ENCODE assay signal across 11 cellular contexts in genomic region chr4:100208964-100209363, GRCh38. TPM values are rescaled to one million over a fixed set of nuclear protein-coding genes. Genes with fewer than 3 reads are reported as not detected.
DNase-seq lines count a peak whose midpoint lies in the region; ATAC-seq, FAIRE-seq and TF ChIP-seq lines count a peak whose summit lies in the region.
"Had no signal": no experiment of that assay in that cellular context is flagged by ENCODE, and none has a peak within 500 bp of the region (broad histone marks: within the 10 kb centered on the region; RNA-seq: fewer than 3 reads in every experiment).

No MANE protein-coding gene starts in this region.

- peaks cover 3% of the 10 kb centered on the region for H3K4me1 Mint-ChIP-seq in activated CD4-positive, alpha-beta T cell treated with anti-CD3 and anti-CD28 coated beads for 36 hours

- CTCF ChIA-PET in activated CD4-positive, alpha-beta T cell treated with anti-CD3 and anti-CD28 coated beads for 36 hours (lab: Charles Lee): no interaction called here

- H3K36me3 Mint-ChIP-seq in activated CD4-positive, alpha-beta T cell treated with anti-CD3 and anti-CD28 coated beads for 36 hours (ENCODE audit: low read depth): no peaks in the 10 kb centered on the region

- no peak overlapping the region for H3K4me3 Mint-ChIP-seq in activated CD4-positive, alpha-beta T cell treated with anti-CD3 and anti-CD28 coated beads for 36 hours

- H3K9me3 Mint-ChIP-seq in activated CD4-positive, alpha-beta T cell treated with anti-CD3 and anti-CD28 coated beads for 36 hours (ENCODE audit: low read depth): no peaks in the 10 kb centered on the region

- FAIRE-seq in H54 (lab: Jason Lieb, UNC): no peak

- ATAC-seq in activated CD4-positive, alpha-beta T cell treated with anti-CD3 and anti-CD28 coated beads for 36 hours: peak; percentile 76
- peak; percentile 97 for ATAC-seq in HG02763 (IDR thresholded peaks at IDR 0.05; ENCODE audit: unreplicated experiment)
- ATAC-seq: upper lobe of right lung had no signal

- no peak for TF ChIP-seq POLR2A in H54 (IDR thresholded peaks at IDR 0.05; ENCODE audit: low read depth, low read length)

- intact Hi-C loops in activated CD4-positive, alpha-beta T cell treated with anti-CD3 and anti-CD28 coated beads for 36 hours (cut with DNase I, micrococcal nuclease): no loop called here

- peaks cover 13% of the 10 kb centered on the region for H3K27me3 Mint-ChIP-seq in activated CD4-positive, alpha-beta T cell treated with anti-CD3 and anti-CD28 coated beads for 36 hours

- POLR2A ChIA-PET in activated CD4-positive, alpha-beta T cell treated with anti-CD3 and anti-CD28 coated beads for 36 hours (lab: Charles Lee): no interaction called here

- H3K27ac Mint-ChIP-seq in activated CD4-positive, alpha-beta T cell treated with anti-CD3 and anti-CD28 coated beads for 36 hours: no peak overlapping the region

- DNase-seq in activated CD4-positive, alpha-beta T cell treated with anti-CD3 and anti-CD28 coated beads for 36 hours: no peak
- DNase-seq in activated CD4-positive, alpha-beta T cell treated with anti-CD3 and anti-CD28 coated beads for 48 hours: no peak
- DNase-seq in HT1080 (ENCODE audit: low read depth): peak; percentile 25
- DNase-seq in renal cortical epithelial cell (ENCODE audit: low read depth): peak; percentile 75
- no peak for DNase-seq in H54 (ENCODE audit: insufficient read length, low spot score)
- no peak for DNase-seq in stimulated activated CD4-positive, alpha-beta T cell treated with anti-CD3 and anti-CD28 coated beads, Interleukin-4, amount 100 ng/mL, for 24 hours
- DNase-seq in NOMO-1 treated with DMSO at 0.1 percent for 48 hours (lab: John Stamatoyannopoulos, UW; ENCODE audit: unreplicated experiment): no peak
- DNase-seq: activated naive CD4-positive, alpha-beta T cell; NCI-H146; upper lobe of right lung had no signal

RNA-seq across cellular contexts. Expression of gene DDIT4L, which starts 18.7 kb away (rescaled TPM):
- under 1 TPM; 0.60 to 0.75 TPM for total RNA-seq in activated CD4-positive, alpha-beta T cell treated with anti-CD3 and anti-CD28 coated beads for 36 hours
- total RNA-seq in HT1080 (2014; rRNA removed; shearing (Covaris generic)): not detected in 2 replicates
- 0.21 and 0.25 TPM in 2 replicates for polyA plus RNA-seq in HT1080 (2015; cell fraction: cytosol; rRNA removed)
- 0.07 TPM in 1 of 2 replicates, not detected in the other for polyA plus RNA-seq in HT1080 (2015; cell fraction: nucleus; rRNA removed)
- 3.9 and 8.2 TPM in 2 replicates for total RNA-seq in renal cortical epithelial cell

Comparison
In these comparisons a context has a peak if more than half of its experiments do, and no peak if none do; other contexts are left out.
1. DNase-seq: peak in HT1080 (single experiment) and renal cortical epithelial cell (single experiment); none in activated CD4-positive, alpha-beta T cell treated with anti-CD3 and anti-CD28 coated beads for 36 hours (single experiment), activated CD4-positive, alpha-beta T cell treated with anti-CD3 and anti-CD28 coated beads for 48 hours (single experiment), H54 (single experiment), stimulated activated CD4-positive, alpha-beta T cell treated with anti-CD3 and anti-CD28 coated beads, Interleukin-4, amount 100 ng/mL, for 24 hours (single experiment) and NOMO-1 treated with DMSO at 0.1 percent for 48 hours (single experiment).